Comparison of ENCODE assay signal across 3 cellular contexts in the genomic region with DNA sequence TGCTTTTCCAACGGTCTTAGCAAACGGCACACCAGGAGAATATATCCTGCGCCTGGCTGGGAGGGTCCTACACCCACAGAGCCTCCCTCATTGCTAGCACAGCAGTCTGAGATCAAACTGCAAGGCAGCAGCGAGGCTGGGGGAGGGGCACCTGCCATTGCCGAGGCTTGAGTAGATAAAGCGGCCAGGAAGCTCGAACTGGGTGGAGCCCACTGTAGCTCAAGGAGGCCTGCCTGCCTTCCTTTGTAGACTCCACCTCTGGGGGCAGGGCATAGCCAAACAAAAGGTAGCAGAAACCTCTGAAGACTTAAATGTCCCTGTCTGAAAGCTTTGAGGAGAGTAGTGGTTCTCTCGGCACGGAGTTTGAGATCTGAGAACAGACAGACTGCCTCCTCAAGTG. TPM values are rescaled to one million over a fixed set of nuclear protein-coding genes. Genes with fewer than 3 reads are reported as not detected.
"Had no signal": no experiment of that assay in that cellular context is flagged by ENCODE, and none has a peak within 500 bp of the region (broad histone marks: within the 10 kb centered on the region; RNA-seq: fewer than 3 reads in every experiment).

No MANE protein-coding gene starts in this region.

RNA-seq across cellular contexts. Expression of gene HPDL, which starts 41.8 kb away (rescaled TPM):
- total RNA-seq: ascending aorta, cardiac septum had no signal
- polyA plus RNA-seq: aorta had no signal
